In genomic region chr9:108247391-108247790, GRCh38 we compare ENCODE assay signal across 7 cellular contexts.
A peak's percentile ranks its signal among the peaks of the same experiment; 100 is the strongest.
DNase-seq lines count a peak whose midpoint lies in the region; ATAC-seq, FAIRE-seq and TF ChIP-seq lines count a peak whose summit lies in the region.
"Not testable (repeated sequence)": the region's sequence is repeated elsewhere in the genome, so short reads cannot be mapped to it uniquely, and the experiment has no call there.

No MANE protein-coding gene starts in this region.

- not testable (repeated sequence) for H3K4me2 ChIP-seq in IMR-90 (ENCODE audit: low read depth, low read length); mesenchymal stem cell (ENCODE audit: low read length, poor library complexity, severe bottlenecking); trophoblast cell (ENCODE audit: low read length)

- H4K20me1 ChIP-seq in IMR-90 (ENCODE audit: insufficient read depth, low read length), result not testable (repeated sequence)

- not testable (repeated sequence) for H4K8ac ChIP-seq in IMR-90 (ENCODE audit: low read depth in 2 of 2, low read length in 2 of 2); trophoblast cell (ENCODE audit: low read depth, low read length)
- H4K8ac ChIP-seq in mesenchymal stem cell (ENCODE audit: low read length), result peak overlapping the region; percentile 49

- H3K56ac ChIP-seq in IMR-90 (ENCODE audit: extremely low read depth, insufficient read depth, low read length), result not testable (repeated sequence)

- TF ChIP-seq CTCF in HEK293 (tag by site-specific recombination; IDR thresholded peaks at IDR 0.05); IMR-90 (conservative IDR thresholded peaks at IDR 0.05; ENCODE audit: low read depth, low read length); esophagus muscularis mucosa (IDR thresholded peaks at IDR 0.05): not testable (repeated sequence)

- in situ Hi-C loops in IMR-90 (cut with MboI; ENCODE audit: low sequenced_read_pairs), result not testable (repeated sequence)

- not testable (repeated sequence) for ATAC-seq in IMR-90 (ENCODE audit: low read depth)

- not testable (repeated sequence) for H3K79me1 ChIP-seq in IMR-90 (ENCODE audit: low read depth in 1 of 2, low read length in 2 of 2); mesenchymal stem cell (replicated peaks; ENCODE audit: low read length, poor library complexity, severe bottlenecking); trophoblast cell (ENCODE audit: low read length)

- not testable (repeated sequence) for H3K9me3 ChIP-seq in HEK293 (ENCODE audit: control insufficient read depth, insufficient read depth, low read depth, low read length); IMR-90 (ENCODE audit: control insufficient read depth, insufficient read depth, low read length); esophagus muscularis mucosa; mesenchymal stem cell (ENCODE audit: control insufficient read depth, low read length); trophoblast cell (ENCODE audit: insufficient read depth, low read depth, low read length)

- dilution Hi-C loops in IMR-90 (cut with HindIII; ENCODE audit: low sequenced_read_pairs, unreplicated experiment), result not testable (repeated sequence)

- H3K14ac ChIP-seq in IMR-90 (replicated peaks; ENCODE audit: low read depth, low read length) (0 out of 2 replicates have a peak overlapping the region, but pooled peaks have one; percentile 66), mesenchymal stem cell (ENCODE audit: low read length in 2 of 2) (peak overlapping the region in 1 of 2 experiments; percentile 12)
- not testable (repeated sequence) for H3K14ac ChIP-seq in trophoblast cell (ENCODE audit: low read length)

- WGBS in IMR-90 (ENCODE audit: extremely low coverage in 2 of 2, insufficient read length in 1 of 2), 2 experiments, result 100% methylated on average over 1 of the region's 3 CpGs; no CpG with 5 or more reads in 1 of the 2 experiments
- 89% methylated on average over 3 of the region's 3 CpGs for WGBS in esophagus muscularis mucosa
- 88% methylated on average over 3 of the region's 3 CpGs for WGBS in mesenchymal stem cell
- WGBS in trophoblast cell (ENCODE audit: extremely low coverage, insufficient coverage, insufficient read length), result 100% methylated on average over 1 of the region's 3 CpGs

- TF ChIP-seq POLR2A in GM12891 (IDR thresholded peaks at IDR 0.05; ENCODE audit: low read depth, low read length); H54 (IDR thresholded peaks at IDR 0.05; ENCODE audit: low read depth, low read length); IMR-90 (IDR thresholded peaks at IDR 0.05; ENCODE audit: low read depth, low read length); esophagus muscularis mucosa (IDR thresholded peaks at IDR 0.05; ENCODE audit: low read depth): not testable (repeated sequence)

- not testable (repeated sequence) for H3K36me3 ChIP-seq in HEK293 (ENCODE audit: control insufficient read depth in 2 of 2, insufficient read depth in 1 of 2, low read length in 2 of 2); IMR-90 (ENCODE audit: control insufficient read depth, insufficient read depth, low read length); esophagus muscularis mucosa; mesenchymal stem cell (ENCODE audit: control insufficient read depth in 1 of 2, insufficient read depth in 2 of 2, low read depth in 1 of 2, low read length in 2 of 2); trophoblast cell (ENCODE audit: control insufficient read depth in 1 of 2, insufficient read depth in 2 of 2, low read length in 2 of 2)

- not testable (repeated sequence) for H3K4me3 ChIP-seq in HEK293 (ENCODE audit: low read depth, low read length); IMR-90 (ENCODE audit: insufficient read depth, low read depth, low read length); esophagus muscularis mucosa
- H3K4me3 ChIP-seq in mesenchymal stem cell (ENCODE audit: insufficient read depth in 1 of 2, low read depth in 1 of 2, low read length in 2 of 2) (peak overlapping the region in 1 of 2 experiments; percentile 26), trophoblast cell (ENCODE audit: low read depth, low read length) (peak overlapping the region; percentile 45)

- not testable (repeated sequence) for H3K23ac ChIP-seq in IMR-90 (ENCODE audit: low read depth, low read length); mesenchymal stem cell (ENCODE audit: low read length in 2 of 2); trophoblast cell (ENCODE audit: low read length)

- H2BK15ac ChIP-seq in IMR-90 (ENCODE audit: low read depth, low read length); mesenchymal stem cell (ENCODE audit: low read depth, poor library complexity, severe bottlenecking): not testable (repeated sequence)

- intact Hi-C loops in IMR-90 (cut with micrococcal nuclease); esophagus muscularis mucosa (cut with DNase I): not testable (repeated sequence)

- H2BK120ac ChIP-seq in IMR-90 (ENCODE audit: low read depth, low read length); trophoblast cell (ENCODE audit: insufficient read depth, low read length, poor library complexity): not testable (repeated sequence)
- H2BK120ac ChIP-seq in mesenchymal stem cell (ENCODE audit: low read depth, low read length), result peak overlapping the region; percentile 8

- H2BK20ac ChIP-seq in IMR-90 (ENCODE audit: low read depth, low read length), result not testable (repeated sequence)

- H2BK12ac ChIP-seq in mesenchymal stem cell (ENCODE audit: low read length in 2 of 2); trophoblast cell (ENCODE audit: low read length): not testable (repeated sequence)

- CTCF ChIA-PET in HEK293 (lab: Yijun Ruan, JAX); IMR-90 (lab: Yijun Ruan, JAX): not testable (repeated sequence)

- H2BK5ac ChIP-seq in IMR-90 (ENCODE audit: low read depth, low read length, poor library complexity, severe bottlenecking), result peak overlapping the region; percentile 80
- H2BK5ac ChIP-seq in mesenchymal stem cell (ENCODE audit: low read depth, low read length, poor library complexity, severe bottlenecking); trophoblast cell (ENCODE audit: low read depth, low read length, poor library complexity): not testable (repeated sequence)

- H3K18ac ChIP-seq in IMR-90 (ENCODE audit: low read depth, low read length); trophoblast cell (ENCODE audit: low read length): not testable (repeated sequence)
- H3K18ac ChIP-seq in mesenchymal stem cell (ENCODE audit: low read depth in 1 of 2, low read length in 2 of 2), result peak overlapping the region in 1 of 2 experiments; percentile 33

- POLR2A ChIA-PET in HEK293 (lab: Yijun Ruan, JAX), result interaction anchor here (1.1 kb wide), 1 partner anchor 13 kb away, joined by 3 read pairs; no protein-coding TSS in a partner anchor
- POLR2A ChIA-PET in IMR-90 (lab: Charles Lee; ENCODE audit: unreplicated experiment), result not testable (repeated sequence)

- not testable (repeated sequence) for H2AFZ ChIP-seq in IMR-90 (replicated peaks; ENCODE audit: low read length, poor library complexity); mesenchymal stem cell (ENCODE audit: low read depth, low read length); trophoblast cell (ENCODE audit: insufficient read depth, low read length, poor library complexity)

- H4K5ac ChIP-seq in IMR-90 (ENCODE audit: low read depth, low read length), result not testable (repeated sequence)

- not testable (repeated sequence) for TF ChIP-seq EP300 in esophagus muscularis mucosa (IDR thresholded peaks at IDR 0.05)

- H2AK5ac ChIP-seq in IMR-90 (ENCODE audit: low read depth, low read length), result peak overlapping the region; percentile 67; the same call in 1 of the 2 replicates
- H2AK5ac ChIP-seq in mesenchymal stem cell (ENCODE audit: low read length, severe bottlenecking); trophoblast cell (ENCODE audit: low read length): not testable (repeated sequence)

- not testable (repeated sequence) for H3K79me2 ChIP-seq in trophoblast cell (ENCODE audit: control insufficient read depth, insufficient read depth, low read length, poor library complexity)

- H3K4ac ChIP-seq in IMR-90 (ENCODE audit: low read depth, low read length); trophoblast cell (ENCODE audit: low read depth, low read length): not testable (repeated sequence)
- H3K4ac ChIP-seq in mesenchymal stem cell (ENCODE audit: low read depth in 1 of 2, low read length in 2 of 2), result peak overlapping the region in 1 of 2 experiments; percentile 81

- not testable (repeated sequence) for H2AK9ac ChIP-seq in IMR-90 (replicated peaks; ENCODE audit: low read depth, low read length, poor library complexity)

- H4K12ac ChIP-seq in trophoblast cell (ENCODE audit: low read depth, low read length), result not testable (repeated sequence)

- FAIRE-seq in GM12891 (lab: Jason Lieb, UNC) (peak; percentile 96), H54 (lab: Jason Lieb, UNC) (peak; percentile 92)

- not testable (repeated sequence) for H3K9me1 ChIP-seq in IMR-90 (ENCODE audit: insufficient read depth, low read length)

- TF ChIP-seq RAD21 in IMR-90 (IDR thresholded peaks at IDR 0.05; ENCODE audit: low read length), result not testable (repeated sequence)

- not testable (repeated sequence) for BruUV-seq in IMR-90 (replicated peaks; lab: Mats Ljungman, UMichigan)

- not testable (repeated sequence) for H3K27me3 ChIP-seq in IMR-90 (ENCODE audit: control insufficient read depth, insufficient read depth, low read length); esophagus muscularis mucosa; mesenchymal stem cell (ENCODE audit: control insufficient read depth in 1 of 2, insufficient read depth in 1 of 2, low read length in 2 of 2); trophoblast cell (ENCODE audit: insufficient read depth, low read length)

- not testable (repeated sequence) for H3K4me1 ChIP-seq in HEK293 (ENCODE audit: control insufficient read depth, insufficient read depth, low read length); IMR-90 (ENCODE audit: control insufficient read depth, insufficient read depth, low read length); esophagus muscularis mucosa; mesenchymal stem cell (ENCODE audit: control insufficient read depth, insufficient read depth, low read depth, low read length); trophoblast cell (ENCODE audit: control insufficient read depth in 1 of 2, insufficient read depth in 2 of 2, low read length in 2 of 2)

- not testable (repeated sequence) for DNase-seq in GM12891 (ENCODE audit: insufficient read length, low spot score); H54 (ENCODE audit: insufficient read length, low spot score); IMR-90; mesenchymal stem cell; trophoblast cell
- peak; percentile 5 for DNase-seq in esophagus muscularis mucosa (ENCODE audit: extremely low spot score)

- H4K91ac ChIP-seq in IMR-90 (ENCODE audit: insufficient read depth, low read depth, low read length); trophoblast cell (ENCODE audit: low read depth, low read length): not testable (repeated sequence)
- peak overlapping the region; percentile 86 for H4K91ac ChIP-seq in mesenchymal stem cell (ENCODE audit: low read length)

- not testable (repeated sequence) for H3K9ac ChIP-seq in IMR-90 (ENCODE audit: low read depth, low read length); mesenchymal stem cell (ENCODE audit: low read length); trophoblast cell (ENCODE audit: low read length)

- H3K27ac ChIP-seq in HEK293 (ENCODE audit: extremely low read depth, low read depth, low read length); IMR-90 (ENCODE audit: insufficient read depth, low read length); esophagus muscularis mucosa (replicated peaks in 1 of 4); mesenchymal stem cell (ENCODE audit: low read length, poor library complexity, severe bottlenecking); trophoblast cell (ENCODE audit: low read depth, low read length): not testable (repeated sequence)
